8 cellular contexts compared by ENCODE assay signal in the genomic region with DNA sequence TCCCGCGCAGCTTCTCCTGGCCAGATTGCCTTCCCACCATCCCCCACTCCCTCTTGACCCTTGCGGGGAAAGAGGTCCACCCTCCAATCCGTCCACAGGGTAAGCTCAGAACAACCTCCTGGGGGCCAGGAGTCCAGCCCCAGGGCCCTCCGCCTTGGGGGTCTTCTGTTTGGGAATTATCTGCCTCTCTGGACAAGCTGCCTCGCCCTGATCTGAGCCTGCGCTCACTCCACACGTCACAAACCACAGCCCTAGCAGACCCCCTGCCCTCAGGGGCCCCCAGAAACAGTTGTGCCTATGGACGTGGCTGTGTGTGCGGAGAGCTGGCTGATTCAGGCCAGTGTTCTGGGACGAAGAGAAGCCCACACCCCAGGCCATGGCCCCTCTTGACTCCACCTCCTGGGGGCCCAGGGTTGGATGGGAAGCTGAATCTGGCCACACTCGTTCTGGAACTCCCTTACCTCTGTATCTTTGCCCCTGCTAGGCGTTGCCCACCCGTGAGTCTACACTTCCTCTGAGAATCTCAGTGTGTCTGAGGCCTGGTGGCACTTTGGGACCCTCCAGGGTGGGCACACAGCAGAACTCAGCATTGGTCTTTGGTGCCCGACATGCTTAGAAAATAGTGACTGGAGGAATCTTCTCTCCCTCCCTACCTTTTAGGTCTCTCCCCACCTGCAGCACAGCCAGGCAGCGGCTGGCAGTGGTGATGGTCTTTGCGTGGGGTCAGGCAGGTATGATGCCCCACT.
DNase-seq lines count a peak whose midpoint lies in the region; ATAC-seq and TF ChIP-seq lines count a peak whose summit lies in the region.

No MANE protein-coding gene starts in this region.

- peaks cover 27% of the 10 kb centered on the region for H3K4me1 Mint-ChIP-seq in GM23338
- H3K4me1 Mint-ChIP-seq in activated CD4-positive, alpha-beta memory T cell treated with anti-CD3 and anti-CD28 coated beads, Interleukin-2, amount 10 ng/mL, durations not matched to agents 7 days and 5 days, result peaks cover 36% of the 10 kb centered on the region
- H3K4me1 Mint-ChIP-seq in glutamatergic neuron (ENCODE audit: low read depth, unreplicated experiment), result peaks cover 26% of the 10 kb centered on the region
- peaks cover 8% of the 10 kb centered on the region for H3K4me1 Mint-ChIP-seq in progenitor cell of endocrine pancreas (ENCODE audit: low read depth)

- H3K27me3 ChIP-seq in GM23338 (ENCODE audit: insufficient read depth), result peaks cover 56% of the 10 kb centered on the region

- H3K9me2 ChIP-seq in GM23338 (ENCODE audit: insufficient read depth), result no peaks in the 10 kb centered on the region

- H3K27ac ChIP-seq in GM23338 (ENCODE audit: low read depth), result no peak overlapping the region

- H3K4me3 Mint-ChIP-seq in GM23338 (peak overlapping the region; percentile 78), glutamatergic neuron (ENCODE audit: unreplicated experiment) (peak overlapping the region; percentile 74), progenitor cell of endocrine pancreas (ENCODE audit: low read depth) (peak overlapping the region; percentile 31)
- H3K4me3 Mint-ChIP-seq in activated CD4-positive, alpha-beta memory T cell treated with anti-CD3 and anti-CD28 coated beads, Interleukin-2, amount 10 ng/mL, durations not matched to agents 7 days and 5 days, result peak overlapping the region; percentile 51

- CTCF ChIA-PET in activated CD4-positive, alpha-beta memory T cell treated with anti-CD3 and anti-CD28 coated beads, Interleukin-2, amount 10 ng/mL, durations not matched to agents 7 days and 5 days (lab: Charles Lee), result interaction anchor here (1.3 kb wide), 1 partner anchor 158 kb away, joined by 4 read pairs; no protein-coding TSS in a partner anchor

- H2AFZ ChIP-seq in GM23338, result no peak overlapping the region; the same call in 1 of the 2 replicates

- H3K36me3 ChIP-seq in GM23338 (ENCODE audit: insufficient read depth), result no peaks in the 10 kb centered on the region

- DNase-seq in GM23338 (ENCODE audit: low spot score) (peak; percentile 37), glutamatergic neuron (no peak), progenitor cell of endocrine pancreas (ENCODE audit: low spot score, unreplicated experiment) (no peak), NCI-H1417 treated with DMSO at 0.1 percent for 48 hours (lab: John Stamatoyannopoulos, UW) (no peak), mucosa of gallbladder (ENCODE audit: low spot score) (no peak)
- DNase-seq in activated CD4-positive, alpha-beta memory T cell treated with anti-CD3 and anti-CD28 coated beads, Interleukin-2, amount 10 ng/mL, durations not matched to agents 7 days and 5 days, result no peak
- DNase-seq in effector CD4-positive, alpha-beta T cell, result no peak

- H3K4me3 ChIP-seq in GM23338, result peak overlapping the region; percentile 80

- H3K9me3 Mint-ChIP-seq in GM23338 (no peaks in the 10 kb centered on the region; the same call in 2 of the 3 replicates), glutamatergic neuron (ENCODE audit: unreplicated experiment) (peaks cover 20% of the 10 kb centered on the region), progenitor cell of endocrine pancreas (ENCODE audit: low read depth) (no peaks in the 10 kb centered on the region)
- no peaks in the 10 kb centered on the region for H3K9me3 Mint-ChIP-seq in activated CD4-positive, alpha-beta memory T cell treated with anti-CD3 and anti-CD28 coated beads, Interleukin-2, amount 10 ng/mL, durations not matched to agents 7 days and 5 days

- H4K20me1 ChIP-seq in GM23338 (replicated peaks; ENCODE audit: insufficient read depth), result peaks cover 4% of the 10 kb centered on the region; the same call in 1 of the 2 replicates

- peaks cover 19% of the 10 kb centered on the region for H3K4me1 ChIP-seq in GM23338 (ENCODE audit: insufficient read depth)

- ATAC-seq in GM23338 (no peak), HG03135 (IDR thresholded peaks at IDR 0.05; ENCODE audit: unreplicated experiment) (no peak)

- H3K27me3 Mint-ChIP-seq in GM23338 (ENCODE audit: insufficient read depth, low read depth, poor library complexity) (peaks cover 50% of the 10 kb centered on the region), glutamatergic neuron (ENCODE audit: unreplicated experiment) (peaks cover 19% of the 10 kb centered on the region), progenitor cell of endocrine pancreas (peaks cover 50% of the 10 kb centered on the region)
- peaks cover 1% of the 10 kb centered on the region for H3K27me3 Mint-ChIP-seq in activated CD4-positive, alpha-beta memory T cell treated with anti-CD3 and anti-CD28 coated beads, Interleukin-2, amount 10 ng/mL, durations not matched to agents 7 days and 5 days

- H3K4me2 ChIP-seq in GM23338, result peak overlapping the region; percentile 99

- H3K27ac Mint-ChIP-seq in GM23338, result no peak overlapping the region
- peak overlapping the region; percentile 49 for H3K27ac Mint-ChIP-seq in activated CD4-positive, alpha-beta memory T cell treated with anti-CD3 and anti-CD28 coated beads, Interleukin-2, amount 10 ng/mL, durations not matched to agents 7 days and 5 days
- no peak overlapping the region for H3K27ac Mint-ChIP-seq in glutamatergic neuron (ENCODE audit: unreplicated experiment)
- H3K27ac Mint-ChIP-seq in progenitor cell of endocrine pancreas, result no peak overlapping the region

- peaks cover 11% of the 10 kb centered on the region; the same call in 1 of the 2 replicates for H3F3A ChIP-seq in GM23338 (replicated peaks; ENCODE audit: low read depth)

- H3K79me2 ChIP-seq in GM23338 (replicated peaks; ENCODE audit: insufficient read depth), result no peaks in the 10 kb centered on the region

- POLR2A ChIA-PET in activated CD4-positive, alpha-beta memory T cell treated with anti-CD3 and anti-CD28 coated beads, Interleukin-2, amount 10 ng/mL, durations not matched to agents 7 days and 5 days (lab: Charles Lee), result interaction anchor here (1.6 to 1.8 kb wide), 2 partner anchors 12 to 55 kb away, joined by 5 to 9 read pairs; no protein-coding TSS in a partner anchor

- no peaks in the 10 kb centered on the region for H3K36me3 Mint-ChIP-seq in GM23338 (ENCODE audit: low read depth)
- peaks cover 31% of the 10 kb centered on the region for H3K36me3 Mint-ChIP-seq in activated CD4-positive, alpha-beta memory T cell treated with anti-CD3 and anti-CD28 coated beads, Interleukin-2, amount 10 ng/mL, durations not matched to agents 7 days and 5 days (ENCODE audit: low read depth)
- no peaks in the 10 kb centered on the region for H3K36me3 Mint-ChIP-seq in glutamatergic neuron (ENCODE audit: unreplicated experiment)
- H3K36me3 Mint-ChIP-seq in progenitor cell of endocrine pancreas (ENCODE audit: insufficient read depth), result peaks cover 6% of the 10 kb centered on the region

- TF ChIP-seq CTCF in GM23338 (conservative IDR thresholded peaks at IDR 0.05; ENCODE audit: low read depth in 2 of 2) (no peak), glutamatergic neuron (IDR thresholded peaks at IDR 0.05; ENCODE audit: partially characterized antibody, unreplicated experiment) (no peak), progenitor cell of endocrine pancreas (IDR thresholded peaks at IDR 0.05; ENCODE audit: unreplicated experiment) (no peak)
